In genomic region chr4:183146478-183146877, GRCh38 we compare ENCODE assay signal across 27 cellular contexts. TPM values are rescaled to one million over a fixed set of nuclear protein-coding genes. Genes with fewer than 3 reads are reported as not detected.
DNase-seq lines count a peak whose midpoint lies in the region; ATAC-seq and TF ChIP-seq lines count a peak whose summit lies in the region.
"Had no signal": no experiment of that assay in that cellular context is flagged by ENCODE, and none has a peak within 500 bp of the region (broad histone marks: within the 10 kb centered on the region; RNA-seq: fewer than 3 reads in every experiment).

No MANE protein-coding gene starts in this region.

- intact Hi-C loops in activated CD4-positive, alpha-beta T cell treated with anti-CD3 and anti-CD28 coated beads, Interleukin-2, amount 10 ng/mL, durations not matched to agents 24 days and 14 days (cut with micrococcal nuclease) = no loop called here
- intact Hi-C loops in Right ventricle myocardium superior (cut with DNase I) (no loop called here), upper lobe of right lung (cut with DNase I) (no loop called here), colonic mucosa (cut with DNase I) (no loop called here)

- H3K27ac Mint-ChIP-seq in activated CD4-positive, alpha-beta T cell treated with anti-CD3 and anti-CD28 coated beads, Interleukin-2, amount 10 ng/mL, durations not matched to agents 24 days and 14 days = no peak overlapping the region
- peak overlapping the region; percentile 88 for H3K27ac Mint-ChIP-seq in nephron progenitor cell
- H3K27ac Mint-ChIP-seq: activated CD4-positive, alpha-beta T cell treated with anti-CD3 and anti-CD28 coated beads, Interleukin-2, amount 10 ng/mL, durations not matched to agents 7 days and 5 days; activated CD8-positive, alpha-beta memory T cell treated with anti-CD3 and anti-CD28 coated beads, Interleukin-2, amount 10 ng/mL, durations not matched to agents 7 days and 5 days; activated naive CD4-positive, alpha-beta T cell treated with anti-CD3 and anti-CD28 coated beads, Interleukin-2, amount 50 U/mL, for 24 hours; activated T-helper 1 cell treated with anti-CD3 and anti-CD28 coated beads, Interleukin-12 subunit alpha, Interleukin-12 subunit beta, Interleukin-2, Interleukin-4 antibody, amounts not matched to agents 30 ng/mL and 10 ng/mL and 1 ng/mL, durations not matched to agents 14 hours and 24 hours and 36 hours; CD4-positive, alpha-beta memory T cell; memory B cell had no signal

- H3K36me3 ChIP-seq in upper lobe of right lung (no peaks in the 10 kb centered on the region), colonic mucosa (no peaks in the 10 kb centered on the region)
- H3K36me3 ChIP-seq: gastroesophageal sphincter, tibial artery had no signal

- TF ChIP-seq CTCF in nephron progenitor cell (IDR thresholded peaks at IDR 0.05) (no peak), upper lobe of right lung (IDR thresholded peaks at IDR 0.05) (no peak), colonic mucosa (IDR thresholded peaks at IDR 0.05) (no peak)

- no peak overlapping the region for H3K4me3 Mint-ChIP-seq in activated CD4-positive, alpha-beta T cell treated with anti-CD3 and anti-CD28 coated beads, Interleukin-2, amount 10 ng/mL, durations not matched to agents 24 days and 14 days
- H3K4me3 Mint-ChIP-seq in nephron progenitor cell = no peak overlapping the region
- H3K4me3 Mint-ChIP-seq: activated CD4-positive, alpha-beta T cell treated with anti-CD3 and anti-CD28 coated beads, Interleukin-2, amount 10 ng/mL, durations not matched to agents 7 days and 5 days; activated CD8-positive, alpha-beta memory T cell treated with anti-CD3 and anti-CD28 coated beads, Interleukin-2, amount 10 ng/mL, durations not matched to agents 7 days and 5 days; activated naive CD4-positive, alpha-beta T cell treated with anti-CD3 and anti-CD28 coated beads, Interleukin-2, amount 50 U/mL, for 24 hours; activated T-helper 1 cell treated with anti-CD3 and anti-CD28 coated beads, Interleukin-12 subunit alpha, Interleukin-12 subunit beta, Interleukin-2, Interleukin-4 antibody, amounts not matched to agents 30 ng/mL and 10 ng/mL and 1 ng/mL, durations not matched to agents 14 hours and 24 hours and 36 hours; CD4-positive, alpha-beta memory T cell; memory B cell had no signal

- no peaks in the 10 kb centered on the region for H3K4me1 Mint-ChIP-seq in activated CD4-positive, alpha-beta T cell treated with anti-CD3 and anti-CD28 coated beads, Interleukin-2, amount 10 ng/mL, durations not matched to agents 24 days and 14 days
- peaks cover 46% of the 10 kb centered on the region for H3K4me1 Mint-ChIP-seq in nephron progenitor cell
- H3K4me1 Mint-ChIP-seq: activated CD4-positive, alpha-beta T cell treated with anti-CD3 and anti-CD28 coated beads, Interleukin-2, amount 10 ng/mL, durations not matched to agents 7 days and 5 days; activated CD8-positive, alpha-beta memory T cell treated with anti-CD3 and anti-CD28 coated beads, Interleukin-2, amount 10 ng/mL, durations not matched to agents 7 days and 5 days; memory B cell had no signal

- peak; percentile 36 for DNase-seq in activated CD4-positive, alpha-beta T cell treated with anti-CD3 and anti-CD28 coated beads, Interleukin-2, amount 10 ng/mL, durations not matched to agents 24 days and 14 days
- no peak for DNase-seq in activated CD4-positive, alpha-beta T cell treated with anti-CD3 and anti-CD28 coated beads, Interleukin-2, amount 50 U/mL, for 4 hours
- DNase-seq in Right ventricle myocardium superior (no peak), nephron progenitor cell (no peak), upper lobe of right lung (no peak), KG1 (lab: John Stamatoyannopoulos, UW) (no peak), colonic mucosa (no peak)
- DNase-seq: activated CD4-positive, alpha-beta T cell treated with anti-CD3 and anti-CD28 coated beads, Interleukin-2, amount 10 ng/mL, durations not matched to agents 7 days and 5 days; activated CD8-positive, alpha-beta memory T cell treated with anti-CD3 and anti-CD28 coated beads, Interleukin-2, amount 10 ng/mL, durations not matched to agents 7 days and 5 days; CD4-positive, alpha-beta memory T cell; cortex of kidney; DMS 273 treated with DMSO at 0.1 percent for 48 hours; NCI-H1694; NCI-H2171; NCI-H524 treated with DMSO at 0.1 percent for 48 hours; stimulated activated CD4-positive, alpha-beta T cell treated with anti-CD3 and anti-CD28 coated beads, Interleukin-4, amount 100 ng/mL, for 4 hours; stimulated activated naive CD4-positive, alpha-beta T cell treated with Interleukin-2 at 50 U/mL for 16 hours; T-helper 2 cell; tibial artery had no signal

- ATAC-seq in Right ventricle myocardium superior (ENCODE audit: poor library complexity) (peak; percentile 66), upper lobe of right lung (peak; percentile 36), HG02970 (IDR thresholded peaks at IDR 0.05; ENCODE audit: low FRiP score, unreplicated experiment) (no peak)
- ATAC-seq: activated CD8-positive, alpha-beta memory T cell treated with anti-CD3 and anti-CD28 coated beads, Interleukin-2, amount 10 ng/mL, durations not matched to agents 7 days and 5 days; gastroesophageal sphincter had no signal

- H3K27me3 ChIP-seq in upper lobe of right lung (no peaks in the 10 kb centered on the region), colonic mucosa (no peaks in the 10 kb centered on the region)
- H3K27me3 ChIP-seq: gastroesophageal sphincter, tibial artery had no signal

- peaks cover 9% of the 10 kb centered on the region for H3K27me3 Mint-ChIP-seq in activated CD4-positive, alpha-beta T cell treated with anti-CD3 and anti-CD28 coated beads, Interleukin-2, amount 10 ng/mL, durations not matched to agents 24 days and 14 days
- H3K27me3 Mint-ChIP-seq in nephron progenitor cell (ENCODE audit: low read depth, poor library complexity) = no peaks in the 10 kb centered on the region
- H3K27me3 Mint-ChIP-seq: activated CD4-positive, alpha-beta T cell treated with anti-CD3 and anti-CD28 coated beads, Interleukin-2, amount 10 ng/mL, durations not matched to agents 7 days and 5 days; activated naive CD4-positive, alpha-beta T cell treated with anti-CD3 and anti-CD28 coated beads, Interleukin-2, amount 50 U/mL, for 24 hours; memory B cell had no signal

- no peak overlapping the region for H3K4me3 ChIP-seq in upper lobe of right lung
- H3K4me3 ChIP-seq in colonic mucosa = no peak overlapping the region
- H3K4me3 ChIP-seq: gastroesophageal sphincter, tibial artery had no signal

- peaks cover 31% of the 10 kb centered on the region for H3K4me1 ChIP-seq in upper lobe of right lung
- no peaks in the 10 kb centered on the region for H3K4me1 ChIP-seq in colonic mucosa

- no peaks in the 10 kb centered on the region for H3K9me3 Mint-ChIP-seq in activated CD4-positive, alpha-beta T cell treated with anti-CD3 and anti-CD28 coated beads, Interleukin-2, amount 10 ng/mL, durations not matched to agents 24 days and 14 days
- H3K9me3 Mint-ChIP-seq in nephron progenitor cell = peaks cover 6% of the 10 kb centered on the region
- H3K9me3 Mint-ChIP-seq: activated CD4-positive, alpha-beta T cell treated with anti-CD3 and anti-CD28 coated beads, Interleukin-2, amount 10 ng/mL, durations not matched to agents 7 days and 5 days; activated naive CD4-positive, alpha-beta T cell treated with anti-CD3 and anti-CD28 coated beads, Interleukin-2, amount 50 U/mL, for 24 hours; activated T-helper 1 cell treated with anti-CD3 and anti-CD28 coated beads, Interleukin-12 subunit alpha, Interleukin-12 subunit beta, Interleukin-2, Interleukin-4 antibody, amounts not matched to agents 30 ng/mL and 10 ng/mL and 1 ng/mL, durations not matched to agents 14 hours and 24 hours and 36 hours; CD4-positive, alpha-beta memory T cell; memory B cell had no signal

- no peak overlapping the region for H3K9ac ChIP-seq in colonic mucosa (ENCODE audit: low read depth in 2 of 2, low read length in 2 of 2)
- H3K9ac ChIP-seq: KMS-11 had no signal

- H3K36me3 Mint-ChIP-seq in activated CD4-positive, alpha-beta T cell treated with anti-CD3 and anti-CD28 coated beads, Interleukin-2, amount 10 ng/mL, durations not matched to agents 24 days and 14 days (ENCODE audit: low read depth) = no peaks in the 10 kb centered on the region
- peaks cover 7% of the 10 kb centered on the region for H3K36me3 Mint-ChIP-seq in nephron progenitor cell (ENCODE audit: low read depth)
- H3K36me3 Mint-ChIP-seq: activated CD8-positive, alpha-beta memory T cell treated with anti-CD3 and anti-CD28 coated beads, Interleukin-2, amount 10 ng/mL, durations not matched to agents 7 days and 5 days; CD4-positive, alpha-beta memory T cell; memory B cell had no signal

- H3K9me3 ChIP-seq in upper lobe of right lung (no peaks in the 10 kb centered on the region), colonic mucosa (no peaks in the 10 kb centered on the region)
- H3K9me3 ChIP-seq: gastroesophageal sphincter, tibial artery had no signal

- H3K27ac ChIP-seq in upper lobe of right lung = no peak overlapping the region
- no peak overlapping the region for H3K27ac ChIP-seq in colonic mucosa
- H3K27ac ChIP-seq: 22Rv1, gastroesophageal sphincter, KMS-11, tibial artery, VCaP had no signal

RNA-seq across cellular contexts. Expression of gene WWC2, which starts 47.4 kb away (rescaled TPM):
- total RNA-seq in activated CD4-positive, alpha-beta T cell treated with anti-CD3 and anti-CD28 coated beads, Interleukin-2, amount 10 ng/mL, durations not matched to agents 24 days and 14 days = 0.40 and 0.45 TPM in 2 replicates
- total RNA-seq in Right ventricle myocardium superior (34.4 TPM), upper lobe of right lung (142 TPM), colonic mucosa (1 to 10 TPM; 4.3 to 6.8 TPM)
